14 cellular contexts compared by ENCODE assay signal in the genomic region with DNA sequence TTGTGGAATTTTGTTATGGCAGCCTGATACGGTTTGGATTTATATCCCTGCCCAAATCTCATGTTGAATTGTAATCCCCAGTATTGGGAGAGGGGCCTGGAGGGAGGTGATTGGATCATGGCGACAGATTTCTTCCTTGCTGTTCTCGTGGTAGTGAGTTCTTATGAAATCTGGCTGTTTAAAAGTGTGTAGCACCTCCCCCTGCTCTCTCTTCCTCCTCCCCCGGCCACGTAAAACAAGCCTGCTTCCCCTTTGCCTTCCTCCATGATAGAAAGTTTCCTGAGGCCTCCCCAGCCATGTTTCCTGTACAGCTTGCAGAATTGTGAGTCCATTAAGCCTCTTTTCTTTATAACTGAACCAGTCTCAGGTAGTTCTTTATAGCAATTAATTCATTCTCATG.
"Had no signal": no experiment of that assay in that cellular context is flagged by ENCODE, and none has a peak within 500 bp of the region (broad histone marks: within the 10 kb centered on the region; RNA-seq: fewer than 3 reads in every experiment).

No MANE protein-coding gene starts in this region.

- H3K4me1 Mint-ChIP-seq: activated naive CD8-positive, alpha-beta T cell treated with anti-CD3 and anti-CD28 coated beads, Interleukin-2, amount 50 U/mL, for 24 hours had no signal

- H3K9me3 Mint-ChIP-seq: natural killer cell treated with Interleukin-12 subunit alpha and Interleukin-12 subunit beta and Interleukin-15 and Interleukin-18, amount 100 ng/mL, for 72 hours; type B pancreatic cell had no signal

- H3K4me3 Mint-ChIP-seq: activated naive CD8-positive, alpha-beta T cell treated with anti-CD3 and anti-CD28 coated beads, Interleukin-2, amount 50 U/mL, for 24 hours; activated T-helper 1 cell treated with anti-CD3 and anti-CD28 coated beads, Interleukin-12 subunit alpha, Interleukin-12 subunit beta, Interleukin-2, Interleukin-4 antibody, amounts not matched to agents 30 ng/mL and 10 ng/mL and 1 ng/mL, durations not matched to agents 14 hours and 24 hours and 36 hours; natural killer cell treated with Interleukin-12 subunit alpha and Interleukin-12 subunit beta and Interleukin-15 and Interleukin-18, amount 100 ng/mL, for 72 hours; type B pancreatic cell had no signal

- DNase-seq: activated CD4-positive, alpha-beta T cell treated with anti-CD3 and anti-CD28 coated beads for 48 hours; activated naive CD4-positive, alpha-beta T cell; activated naive CD8-positive, alpha-beta T cell treated with anti-CD3 and anti-CD28 coated beads, Interleukin-2, amount 50 U/mL, for 24 hours; effector CD8-positive, alpha-beta T cell; gastrocnemius medialis; islet precursor cell; left ventricle myocardium inferior; mesenchymal stem cell; psoas muscle; stimulated activated naive CD4-positive, alpha-beta T cell treated with Interleukin-2 at 50 U/mL for 16 hours had no signal

- ATAC-seq: activated naive CD8-positive, alpha-beta T cell treated with anti-CD3 and anti-CD28 coated beads, Interleukin-2, amount 50 U/mL, for 24 hours; gastrocnemius medialis; natural killer cell treated with Interleukin-12 subunit alpha and Interleukin-12 subunit beta and Interleukin-15 and Interleukin-18, amount 100 ng/mL, for 72 hours; psoas muscle; sciatic nerve had no signal

- H3K36me3 Mint-ChIP-seq: natural killer cell treated with Interleukin-12 subunit alpha and Interleukin-12 subunit beta and Interleukin-15 and Interleukin-18, amount 100 ng/mL, for 72 hours; type B pancreatic cell had no signal

- H3K27ac Mint-ChIP-seq: activated naive CD8-positive, alpha-beta T cell treated with anti-CD3 and anti-CD28 coated beads, Interleukin-2, amount 50 U/mL, for 24 hours; activated T-helper 1 cell treated with anti-CD3 and anti-CD28 coated beads, Interleukin-12 subunit alpha, Interleukin-12 subunit beta, Interleukin-2, Interleukin-4 antibody, amounts not matched to agents 30 ng/mL and 10 ng/mL and 1 ng/mL, durations not matched to agents 14 hours and 24 hours and 36 hours; natural killer cell treated with Interleukin-12 subunit alpha and Interleukin-12 subunit beta and Interleukin-15 and Interleukin-18, amount 100 ng/mL, for 72 hours; type B pancreatic cell had no signal
